10 cellular contexts compared by ENCODE assay signal in genomic region chr13:28641600-28641926, GRCh38.
DNase-seq lines count a peak whose midpoint lies in the region; ATAC-seq and TF ChIP-seq lines count a peak whose summit lies in the region.
"Had no signal": no experiment of that assay in that cellular context is flagged by ENCODE, and none has a peak within 500 bp of the region (broad histone marks: within the 10 kb centered on the region; RNA-seq: fewer than 3 reads in every experiment).

No MANE protein-coding gene starts in this region.

- peak; percentile 54 for DNase-seq in GM06990 (ENCODE audit: extremely low read depth, insufficient read length)
- no peak for DNase-seq in HEK293T (ENCODE audit: extremely low spot score)
- no peak for DNase-seq in NCI-H1694 (lab: John Stamatoyannopoulos, UW)
- DNase-seq in cerebellar nuclear complex (lab: John Stamatoyannopoulos, UW): no peak
- DNase-seq in NCI-H69 (lab: John Stamatoyannopoulos, UW): no peak
- DNase-seq: NCI-H2227 treated with DMSO at 0.1 percent for 48 hours, stomach had no signal

- no peak overlapping the region; the same call in 1 of the 2 replicates for H3K4me3 ChIP-seq in GM06990 (replicated peaks; ENCODE audit: low read depth, low read length)
- H3K4me3 ChIP-seq: stomach had no signal

- ATAC-seq in GM19372 (IDR thresholded peaks at IDR 0.05; ENCODE audit: low read depth, unreplicated experiment) (peak; percentile 73), HG02943 (IDR thresholded peaks at IDR 0.05; ENCODE audit: low read depth, unreplicated experiment) (peak; percentile 55)

- CTCF ChIA-PET in HEK293T (lab: Yijun Ruan, JAX): no interaction called here

- H3K27ac ChIP-seq in cingulate gyrus (ENCODE audit: low read depth, low read length): peak overlapping the region; percentile 22

- H3K36me3 ChIP-seq in GM06990 (ENCODE audit: control insufficient read depth, insufficient read depth, low read length): no peaks in the 10 kb centered on the region
- H3K36me3 ChIP-seq: stomach had no signal

- no peaks in the 10 kb centered on the region for H3K27me3 ChIP-seq in GM06990 (replicated peaks; ENCODE audit: control insufficient read depth, insufficient read depth, low read length)
- H3K27me3 ChIP-seq: stomach had no signal

- POLR2A ChIA-PET in HEK293T (lab: Yijun Ruan, JAX): no interaction called here

- TF ChIP-seq CTCF in GM06990 (IDR thresholded peaks at IDR 0.05; ENCODE audit: insufficient read depth, low read length, poor library complexity, severe bottlenecking): no peak

TF ChIP-seq in HEK293T, 16 proteins besides CTCF, POLR2A, EP300 and RAD21:
- TF ChIP-seq ARNT (IDR thresholded peaks at IDR 0.05) (no peak), LEF1 (IDR thresholded peaks at IDR 0.05; ENCODE audit: borderline replicate concordance) (no peak), L3MBTL2 (conservative IDR thresholded peaks at IDR 0.05) (no peak), SP1 (IDR thresholded peaks at IDR 0.05) (no peak), SUZ12 (IDR thresholded peaks at IDR 0.05) (no peak), HDGF (IDR thresholded peaks at IDR 0.05; ENCODE audit: borderline replicate concordance) (no peak), ZNF384 (IDR thresholded peaks at IDR 0.05) (no peak), ELF4 (IDR thresholded peaks at IDR 0.05) (no peak), BHLHE40 (IDR thresholded peaks at IDR 0.05; ENCODE audit: borderline replicate concordance) (no peak), TARDBP (IDR thresholded peaks at IDR 0.05) (no peak), NFRKB (IDR thresholded peaks at IDR 0.05) (no peak), FOXM1 (IDR thresholded peaks at IDR 0.05; ENCODE audit: borderline replicate concordance) (no peak), FOXA1 (IDR thresholded peaks at IDR 0.05) (no peak), FOXK2 (IDR thresholded peaks at IDR 0.05) (no peak), CTBP1 (IDR thresholded peaks at IDR 0.05; ENCODE audit: borderline replicate concordance) (no peak)
- TF ChIP-seq, protein P1, sequence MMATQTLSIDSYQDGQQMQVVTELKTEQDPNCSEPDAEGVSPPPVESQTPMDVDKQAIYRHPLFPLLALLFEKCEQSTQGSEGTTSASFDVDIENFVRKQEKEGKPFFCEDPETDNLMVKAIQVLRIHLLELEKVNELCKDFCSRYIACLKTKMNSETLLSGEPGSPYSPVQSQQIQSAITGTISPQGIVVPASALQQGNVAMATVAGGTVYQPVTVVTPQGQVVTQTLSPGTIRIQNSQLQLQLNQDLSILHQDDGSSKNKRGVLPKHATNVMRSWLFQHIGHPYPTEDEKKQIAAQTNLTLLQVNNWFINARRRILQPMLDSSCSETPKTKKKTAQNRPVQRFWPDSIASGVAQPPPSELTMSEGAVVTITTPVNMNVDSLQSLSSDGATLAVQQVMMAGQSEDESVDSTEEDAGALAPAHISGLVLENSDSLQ (IDR thresholded peaks at IDR 0.05): no peak
